15 cellular contexts compared by ENCODE assay signal in genomic region chr13:99063178-99063577, GRCh38.
DNase-seq lines count a peak whose midpoint lies in the region; ATAC-seq and TF ChIP-seq lines count a peak whose summit lies in the region.
"Had no signal": no experiment of that assay in that cellular context is flagged by ENCODE, and none has a peak within 500 bp of the region (broad histone marks: within the 10 kb centered on the region; RNA-seq: fewer than 3 reads in every experiment).

No MANE protein-coding gene starts in this region.

- peak overlapping the region; percentile 13 to 40 for H3K4me3 ChIP-seq in muscle layer of duodenum (ENCODE audit: low read depth in 1 of 2, low read length in 2 of 2)
- no peak overlapping the region for H3K4me3 ChIP-seq in thyroid gland (replicated peaks in 1 of 3)
- H3K4me3 ChIP-seq: coronary artery had no signal

- ATAC-seq in activated T-cell treated with anti-CD3 and anti-CD28 coated beads, Interleukin-2, amount 50 U/mL, for 4 hours, result no peak
- no peak for ATAC-seq in HG03095 (IDR thresholded peaks at IDR 0.05; ENCODE audit: unreplicated experiment)
- ATAC-seq: HepG2, left colon had no signal

- peaks cover 15% of the 10 kb centered on the region for H3K36me3 Mint-ChIP-seq in activated T-cell treated with anti-CD3 and anti-CD28 coated beads, Interleukin-2, amount 50 U/mL, for 24 hours (ENCODE audit: low read depth)
- peaks cover 15% of the 10 kb centered on the region for H3K36me3 Mint-ChIP-seq in activated T-cell treated with anti-CD3 and anti-CD28 coated beads, Interleukin-2, amount 50 U/mL, for 4 hours (ENCODE audit: insufficient read depth)
- H3K36me3 Mint-ChIP-seq: CD14-positive monocyte had no signal

- no peak for DNase-seq in activated T-cell treated with anti-CD3 and anti-CD28 coated beads, Interleukin-2, amount 50 U/mL, for 24 hours
- DNase-seq in activated T-cell treated with anti-CD3 and anti-CD28 coated beads, Interleukin-2, amount 50 U/mL, for 4 hours, result no peak
- no peak for DNase-seq in caudate nucleus (lab: John Stamatoyannopoulos, UW)
- DNase-seq in thyroid gland, result no peak
- no peak for DNase-seq in NCI-H2107 treated with DMSO at 0.1 percent for 48 hours (lab: John Stamatoyannopoulos, UW; ENCODE audit: unreplicated experiment)
- DNase-seq in activated effector memory CD4-positive, alpha-beta T cell treated with Interleukin-2 at 50 U/mL for 16 hours, result no peak
- DNase-seq: activated CD4-positive, alpha-beta T cell treated with anti-CD3 and anti-CD28 coated beads for 1 hour; left colon; naive B cell; stimulated activated CD4-positive, alpha-beta T cell treated with anti-CD3 and anti-CD28 coated beads, Interleukin-4, amount 100 ng/mL, for 24 hours had no signal

- H3K36me3 ChIP-seq in muscle layer of duodenum (ENCODE audit: control insufficient read depth in 1 of 2, insufficient read depth in 2 of 2, low read length in 2 of 2) (no peaks in the 10 kb centered on the region), thyroid gland (no peaks in the 10 kb centered on the region)

- H3K4me3 Mint-ChIP-seq in activated T-cell treated with anti-CD3 and anti-CD28 coated beads, Interleukin-2, amount 50 U/mL, for 24 hours, result no peak overlapping the region
- no peak overlapping the region for H3K4me3 Mint-ChIP-seq in activated T-cell treated with anti-CD3 and anti-CD28 coated beads, Interleukin-2, amount 50 U/mL, for 4 hours

- no peaks in the 10 kb centered on the region for H3K27me3 Mint-ChIP-seq in activated T-cell treated with anti-CD3 and anti-CD28 coated beads, Interleukin-2, amount 50 U/mL, for 24 hours
- no peaks in the 10 kb centered on the region for H3K27me3 Mint-ChIP-seq in activated T-cell treated with anti-CD3 and anti-CD28 coated beads, Interleukin-2, amount 50 U/mL, for 4 hours (ENCODE audit: low read depth)

- no peaks in the 10 kb centered on the region for H3K27me3 ChIP-seq in muscle layer of duodenum (ENCODE audit: low read depth, low read length)
- no peaks in the 10 kb centered on the region for H3K27me3 ChIP-seq in thyroid gland

- TF ChIP-seq CTCF in thyroid gland (IDR thresholded peaks at IDR 0.05), result no peak

- H3K27ac Mint-ChIP-seq in activated T-cell treated with anti-CD3 and anti-CD28 coated beads, Interleukin-2, amount 50 U/mL, for 24 hours, result peak overlapping the region; percentile 60
- H3K27ac Mint-ChIP-seq: CD14-positive monocyte had no signal

- peaks cover 82% of the 10 kb centered on the region for H3K4me1 Mint-ChIP-seq in activated T-cell treated with anti-CD3 and anti-CD28 coated beads, Interleukin-2, amount 50 U/mL, for 24 hours (ENCODE audit: low read depth)
- H3K4me1 Mint-ChIP-seq in activated T-cell treated with anti-CD3 and anti-CD28 coated beads, Interleukin-2, amount 50 U/mL, for 4 hours (ENCODE audit: low read depth), result peaks cover 84% of the 10 kb centered on the region

- H3K4me1 ChIP-seq in muscle layer of duodenum (ENCODE audit: control insufficient read depth in 1 of 2, insufficient read depth in 2 of 2, low read length in 2 of 2), result peaks cover 18 to 62% of the 10 kb centered on the region in 2 donors
- peaks cover 6 to 65% of the 10 kb centered on the region in 2 donors for H3K4me1 ChIP-seq in thyroid gland

- WGBS in thyroid gland, 2 donors, result 88 to 93% methylated on average over 8 of the region's 8 CpGs

- TF ChIP-seq POLR2A in thyroid gland (IDR thresholded peaks at IDR 0.05), result no peak

- intact Hi-C loops in thyroid gland (cut with DNase I), result no loop called here

- H3K9me3 Mint-ChIP-seq in activated T-cell treated with anti-CD3 and anti-CD28 coated beads, Interleukin-2, amount 50 U/mL, for 24 hours, result no peaks in the 10 kb centered on the region
- H3K9me3 Mint-ChIP-seq in activated T-cell treated with anti-CD3 and anti-CD28 coated beads, Interleukin-2, amount 50 U/mL, for 4 hours, result no peaks in the 10 kb centered on the region
- H3K9me3 Mint-ChIP-seq: naive B cell had no signal

- peak overlapping the region; percentile 18 for H3K27ac ChIP-seq in caudate nucleus (ENCODE audit: low read depth, low read length)
- H3K27ac ChIP-seq in muscle layer of duodenum (ENCODE audit: low read length), result peak overlapping the region; percentile 67
- H3K27ac ChIP-seq in thyroid gland, result peak overlapping the region; percentile 60 to 67 (median 66)

- H3K9me3 ChIP-seq in muscle layer of duodenum (ENCODE audit: control insufficient read depth in 1 of 2, low read length in 2 of 2) (no peaks in the 10 kb centered on the region), thyroid gland (no peaks in the 10 kb centered on the region)

Comparison
In these comparisons a context has a peak if more than half of its experiments do, and no peak if none do; other contexts are left out.
1. H3K4me3 ChIP-seq: peak in muscle layer of duodenum (2 of 2); none in thyroid gland (0 of 3).
2. Peak in every context shown above with its lines, with median percentiles within 50 percentile points of each other: H3K27ac ChIP-seq.